8 cellular contexts compared by ENCODE assay signal in the genomic region with DNA sequence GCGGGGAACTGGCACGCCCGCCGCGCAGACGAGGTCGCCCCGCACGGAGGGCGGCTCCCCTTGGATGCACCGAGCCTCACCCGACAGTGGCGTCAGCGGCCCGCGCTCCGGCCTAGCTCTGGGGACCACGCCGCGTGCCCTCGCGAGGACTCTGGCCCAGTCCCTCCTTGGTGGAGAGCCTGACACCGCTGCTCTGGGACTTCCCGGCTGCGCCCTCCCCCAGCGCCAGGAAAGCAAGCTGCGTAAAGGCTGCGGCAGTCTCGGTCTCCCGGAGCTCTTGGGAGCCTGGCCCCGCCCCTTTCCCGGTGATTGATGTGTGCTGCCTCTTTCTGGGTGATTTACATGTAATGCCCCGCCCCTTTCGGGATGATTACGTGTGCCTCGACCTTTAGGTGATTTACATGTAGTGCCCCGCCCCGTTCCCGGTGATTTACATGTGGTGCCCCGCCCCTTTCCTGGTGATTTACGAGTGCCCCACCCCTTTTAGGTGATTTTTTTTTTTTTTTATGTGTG. TPM values are rescaled to one million over a fixed set of nuclear protein-coding genes. Genes with fewer than 3 reads are reported as not detected.
A peak's percentile ranks its signal among the peaks of the same experiment; 100 is the strongest.
DNase-seq lines count a peak whose midpoint lies in the region; ATAC-seq, FAIRE-seq and TF ChIP-seq lines count a peak whose summit lies in the region.

Gene LENG9, minus strand, starts transcription at position 248 of the 513 bp plus-strand sequence. CDS start 252 bp downstream, outside the sequence.

- ATAC-seq in HG02678 (IDR thresholded peaks at IDR 0.05; ENCODE audit: unreplicated experiment), result peak; percentile 53
- ATAC-seq in left cardiac atrium, result peak; percentile 75 to 81
- peak; percentile 80 for ATAC-seq in upper lobe of right lung

- H3K36me3 ChIP-seq in upper lobe of right lung, result peaks cover 34% of the 10 kb centered on the region

- no peak for DNase-seq in GM12891 (ENCODE audit: insufficient read length, low spot score)
- peak; percentile 34 for DNase-seq in NCI-H128 (lab: John Stamatoyannopoulos, UW; ENCODE audit: unreplicated experiment)
- peak; percentile 99 for DNase-seq in amniotic stem cell (lab: John Stamatoyannopoulos, UW)
- DNase-seq in left cardiac atrium, result peak; percentile 100
- peak; percentile 100 for DNase-seq in posterior vena cava (ENCODE audit: low spot score)
- peak; percentile 99 for DNase-seq in upper lobe of right lung

- peaks cover under 1% of the 10 kb centered on the region for H3K27me3 ChIP-seq in upper lobe of right lung

- no peak for TF ChIP-seq CTCF in upper lobe of right lung (IDR thresholded peaks at IDR 0.05)

- H3K27me3 Mint-ChIP-seq in T-helper 1 cell treated with Interleukin-12 subunit alpha and Interleukin-12 subunit beta and Interleukin-4 antibody, amounts not matched to agents 30 μg/mL and 1 μg/mL, for 36 hours (ENCODE audit: low read depth), result peaks cover 15% of the 10 kb centered on the region

- peaks cover 18% of the 10 kb centered on the region for H3K4me1 ChIP-seq in upper lobe of right lung

- peak within 1 kb of the TSS; percentile 71 for H3K4me3 ChIP-seq in upper lobe of right lung

- TF ChIP-seq POLR2A in GM12891 (IDR thresholded peaks at IDR 0.05; ENCODE audit: low read depth, low read length), result peak; percentile 60; the same call in 1 of the 2 replicates

- H3K27ac Mint-ChIP-seq in T-helper 1 cell treated with Interleukin-12 subunit alpha and Interleukin-12 subunit beta and Interleukin-4 antibody, amounts not matched to agents 30 μg/mL and 1 μg/mL, for 36 hours, result peak within 1 kb of the TSS; percentile 92

- H3K9me3 Mint-ChIP-seq in T-helper 1 cell treated with Interleukin-12 subunit alpha and Interleukin-12 subunit beta and Interleukin-4 antibody, amounts not matched to agents 30 μg/mL and 1 μg/mL, for 36 hours, result no peaks in the 10 kb centered on the region

- intact Hi-C loops in left cardiac atrium (cut with DNase I), result no loop called here
- intact Hi-C loops in posterior vena cava (cut with DNase I), result no loop called here
- intact Hi-C loops in upper lobe of right lung (cut with DNase I), result no loop called here

- peak within 1 kb of the TSS; percentile 85 for H3K4me3 Mint-ChIP-seq in T-helper 1 cell treated with Interleukin-12 subunit alpha and Interleukin-12 subunit beta and Interleukin-4 antibody, amounts not matched to agents 30 μg/mL and 1 μg/mL, for 36 hours

- H3K4me1 Mint-ChIP-seq in T-helper 1 cell treated with Interleukin-12 subunit alpha and Interleukin-12 subunit beta and Interleukin-4 antibody, amounts not matched to agents 30 μg/mL and 1 μg/mL, for 36 hours (ENCODE audit: low read depth), result peaks cover 24% of the 10 kb centered on the region

- H3K36me3 Mint-ChIP-seq in T-helper 1 cell treated with Interleukin-12 subunit alpha and Interleukin-12 subunit beta and Interleukin-4 antibody, amounts not matched to agents 30 μg/mL and 1 μg/mL, for 36 hours (ENCODE audit: low read depth), result peaks cover 16% of the 10 kb centered on the region

- no peaks in the 10 kb centered on the region for H3K9me3 ChIP-seq in upper lobe of right lung

- FAIRE-seq in GM12891 (lab: Jason Lieb, UNC), result no peak

- H3K27ac ChIP-seq in upper lobe of right lung, result peak within 1 kb of the TSS; percentile 98

TF ChIP-seq in GM12891, 5 proteins besides CTCF, POLR2A, EP300 and RAD21:
- TF ChIP-seq TAF1 (IDR thresholded peaks at IDR 0.05; ENCODE audit: low read depth, low read length) (peak; percentile 59; the same call in 1 of the 2 replicates), SPI1 (IDR thresholded peaks at IDR 0.05; ENCODE audit: low read depth, low read length) (no peak), POU2F2 (IDR thresholded peaks at IDR 0.05; ENCODE audit: low read depth, low read length) (peak; percentile 76; the same call in 1 of the 2 replicates), POLR2AphosphoS5 (IDR thresholded peaks at IDR 0.05; ENCODE audit: low read depth, low read length) (peak; percentile 71)

RNA-seq across cellular contexts. Expression of gene LENG9, which starts in this region (rescaled TPM):
- 2.0 TPM for polyA plus RNA-seq in GM12891 (2012; ENCODE audit: low read depth, missing spikeins)
- 1 to 10 TPM; 3.3 to 5.4 TPM for total RNA-seq in left cardiac atrium
- 1 to 10 TPM; 4.2 to 5.1 TPM for total RNA-seq in posterior vena cava
- 7.2 TPM for total RNA-seq in upper lobe of right lung
